In genomic region chr3:28328188-28329151, GRCh38 we compare ENCODE assay signal across 8 cellular contexts. TPM values are rescaled to one million over a fixed set of nuclear protein-coding genes. Genes with fewer than 3 reads are reported as not detected.
DNase-seq lines count a peak whose midpoint lies in the region; ATAC-seq and TF ChIP-seq lines count a peak whose summit lies in the region.

No MANE protein-coding gene starts in this region.

- peak; percentile 51 to 86 (median 77) for TF ChIP-seq CTCF in heart right ventricle (IDR thresholded peaks at IDR 0.05)
- TF ChIP-seq CTCF in MM.1S (IDR thresholded peaks at IDR 0.05; ENCODE audit: low read length): peak; percentile 61
- peak; percentile 79 to 88 for TF ChIP-seq CTCF in brain (conservative IDR thresholded peaks at IDR 0.05)
- peak; percentile 43 for TF ChIP-seq CTCF in lung (IDR thresholded peaks at IDR 0.05; ENCODE audit: control extremely low read depth, extremely low read depth)

- H3K4me1 ChIP-seq in heart right ventricle (peaks cover 0 to 9% (median 0%) of the 10 kb centered on the region in 9 donors), right cardiac atrium (ENCODE audit: control insufficient read depth, insufficient read depth, low read length) (no peaks in the 10 kb centered on the region), MM.1S (ENCODE audit: low read length) (peaks cover 28% of the 10 kb centered on the region), lung (ENCODE audit: control insufficient read depth in 2 of 2, insufficient read depth in 2 of 2, low read length in 2 of 2) (no peaks in the 10 kb centered on the region), HAP-1 (0 out of 2 replicates have a peak, but pooled peaks cover 7% of the 10 kb centered on the region)

- intact Hi-C loops in heart right ventricle (cut with DNase I): loop anchor here in 8 of 10 donors (2.0 to 10.0 kb wide), 6 partner anchors 384 to 1014 kb away; no protein-coding TSS in a partner anchor
- intact Hi-C loops in right cardiac atrium (cut with DNase I): loop anchor here in 2 of 4 donors (5.0 kb wide), 1 partner anchor 616 kb away; no protein-coding TSS in a partner anchor

- no peak overlapping the region for H3K4me3 Mint-ChIP-seq in brain

- H3K36me3 Mint-ChIP-seq in brain: peaks cover 21% of the 10 kb centered on the region

- H3K9ac ChIP-seq in MM.1S (ENCODE audit: low read length): no peak overlapping the region

- H3K4me3 ChIP-seq in heart right ventricle (no peak overlapping the region), right cardiac atrium (ENCODE audit: low read length) (no peak overlapping the region), MM.1S (ENCODE audit: low read length) (no peak overlapping the region), lung (no peak overlapping the region), HAP-1 (no peak overlapping the region)

- peak in 2 of 8 donors; percentile 29 to 52 for ATAC-seq in heart right ventricle
- no peak for ATAC-seq in right cardiac atrium
- peak; percentile 77 for ATAC-seq in lung (ENCODE audit: insufficient read depth, low FRiP score)
- ATAC-seq in GM21367 (IDR thresholded peaks at IDR 0.05; ENCODE audit: unreplicated experiment): no peak

- H3K4me2 ChIP-seq in MM.1S (ENCODE audit: low read depth, low read length): no peak overlapping the region

- no peaks in the 10 kb centered on the region for H3K27me3 Mint-ChIP-seq in brain

- H3K9me3 ChIP-seq in heart right ventricle (no peaks in the 10 kb centered on the region), right cardiac atrium (ENCODE audit: control insufficient read depth, low read length) (no peaks in the 10 kb centered on the region), MM.1S (replicated peaks; ENCODE audit: insufficient read depth, low read length) (no peaks in the 10 kb centered on the region), lung (ENCODE audit: control insufficient read depth in 2 of 2, insufficient read depth in 1 of 2, low read length in 1 of 2) (no peaks in the 10 kb centered on the region), HAP-1 (no peaks in the 10 kb centered on the region)

- H3K27ac Mint-ChIP-seq in brain: peak overlapping the region in 1 of 5 experiments; percentile 41

- no peaks in the 10 kb centered on the region for H3K9me3 Mint-ChIP-seq in brain

- no peaks in the 10 kb centered on the region for H3K79me2 ChIP-seq in MM.1S (ENCODE audit: low read length)

- no peak overlapping the region for H3K27ac ChIP-seq in heart right ventricle
- no peak overlapping the region for H3K27ac ChIP-seq in right cardiac atrium (ENCODE audit: low read length)
- H3K27ac ChIP-seq in MM.1S (ENCODE audit: low read length): no peak overlapping the region
- H3K27ac ChIP-seq in lung (ENCODE audit: low read depth in 1 of 2, low read length in 1 of 2): no peak overlapping the region

- peaks cover 14% of the 10 kb centered on the region for H3F3A ChIP-seq in MM.1S (ENCODE audit: insufficient read depth, low read length)

- H3K4me1 Mint-ChIP-seq in brain: no peaks in the 10 kb centered on the region

- no peaks in the 10 kb centered on the region for H4K20me1 ChIP-seq in MM.1S (ENCODE audit: insufficient read depth, low read length)

- no peaks in the 10 kb centered on the region for H3K9me2 ChIP-seq in MM.1S (replicated peaks; ENCODE audit: insufficient read depth, low read length)

- DNase-seq in heart right ventricle (no peak), right cardiac atrium (no peak), MM.1S (peak; percentile 46), lung (ENCODE audit: low spot score) (no peak), HK-2 (ENCODE audit: unreplicated experiment) (no peak), HAP-1 (ENCODE audit: low spot score in 2 of 2) (no peak)

- H3K36me3 ChIP-seq in heart right ventricle: peaks cover 0 to 80% (median 15%) of the 10 kb centered on the region in 9 donors
- 0 out of 2 replicates have a peak, but pooled peaks cover 2% of the 10 kb centered on the region for H3K36me3 ChIP-seq in MM.1S (replicated peaks; ENCODE audit: insufficient read depth, low read length)
- H3K36me3 ChIP-seq in lung (ENCODE audit: control insufficient read depth in 2 of 2, insufficient read depth in 2 of 2, low read length in 2 of 2): peaks cover 2 to 12% of the 10 kb centered on the region in 2 donors
- peaks cover 13% of the 10 kb centered on the region for H3K36me3 ChIP-seq in HAP-1 (replicated peaks)

- H2AFZ ChIP-seq in MM.1S (ENCODE audit: low read length): no peak overlapping the region

- H3K27me3 ChIP-seq in heart right ventricle (no peaks in the 10 kb centered on the region), right cardiac atrium (ENCODE audit: control insufficient read depth, insufficient read depth) (no peaks in the 10 kb centered on the region), MM.1S (replicated peaks; ENCODE audit: insufficient read depth, low read length) (no peaks in the 10 kb centered on the region), lung (ENCODE audit: control insufficient read depth, insufficient read depth) (no peaks in the 10 kb centered on the region), HAP-1 (ENCODE audit: low read depth) (no peaks in the 10 kb centered on the region)

- in situ Hi-C loops in HAP-1 (cut with MboI; ENCODE audit: low sequenced_read_pairs): loop anchor here (10.0 kb wide), 1 partner anchor 604 kb away; the partner anchor contains the start of gene EOMES

- 80 to 85% methylated on average over 4 of the region's 4 CpGs for WGBS in heart right ventricle, 2 donors
- 82% methylated on average over 4 of the region's 4 CpGs for WGBS in right cardiac atrium
- 84 to 92% methylated on average over 4 of the region's 4 CpGs for WGBS in lung, 2 donors

RNA-seq across cellular contexts. Expression of gene ZCWPW2, which starts 20.1 kb away (rescaled TPM):
- total RNA-seq in heart right ventricle (1 to 10 TPM; 1.6 to 4.0 (median 2.6) TPM), right cardiac atrium (1 to 10 TPM; 2.9 to 4.0 (median 3.4) TPM), lung (1 to 10 TPM in 1 of 2 donors, under 1 TPM in 1; 0.98 to 2.1 TPM)
- polyA plus RNA-seq in heart right ventricle (1 to 10 TPM in 1 of 2 donors, under 1 TPM in 1; 0.71 to 2.0 TPM), right cardiac atrium (2.4 TPM), brain (ENCODE audit: insufficient read depth, low read depth, low replicate concordance) (0.20 TPM), lung (under 1 TPM; 0.37 to 0.77 TPM)

RNA-seq across cellular contexts. Expression of gene AZI2, which starts 20.2 kb away (rescaled TPM):
- total RNA-seq in heart right ventricle (10 to 100 TPM; 29.7 to 42.8 (median 35.8) TPM), right cardiac atrium (10 to 100 TPM; 42.4 to 53.0 (median 44.5) TPM), lung (100 to 1,000 TPM in 1 of 2 donors, 10 to 100 TPM in 1; 64.8 to 132 TPM)
- polyA plus RNA-seq in heart right ventricle (10 to 100 TPM; 19.6 to 30.2 TPM), right cardiac atrium (21.0 TPM), brain (ENCODE audit: insufficient read depth, low read depth, low replicate concordance) (11.0 TPM), lung (10 to 100 TPM; 32.5 to 65.8 TPM)
